Comparison of ENCODE assay signal across 35 cellular contexts in genomic region chr11:103883856-103884255, GRCh38.
"Had no signal": no experiment of that assay in that cellular context is flagged by ENCODE, and none has a peak within 500 bp of the region (broad histone marks: within the 10 kb centered on the region; RNA-seq: fewer than 3 reads in every experiment).

No MANE protein-coding gene starts in this region.

- H3K36me3 ChIP-seq: adrenal gland, ascending aorta, brain microvascular endothelial cell had no signal

- FAIRE-seq: bronchial epithelial cell, colon, frontal cortex had no signal

- H3K27me3 Mint-ChIP-seq: activated CD4-positive, alpha-beta memory T cell treated with anti-CD3 and anti-CD28 coated beads for 36 hours; activated CD4-positive, alpha-beta T cell treated with anti-CD3 and anti-CD28 coated beads for 36 hours; activated CD4-positive, alpha-beta T cell treated with anti-CD3 and anti-CD28 coated beads, Interleukin-2, amount 10 ng/mL, durations not matched to agents 24 days and 14 days; activated CD8-positive, alpha-beta memory T cell treated with anti-CD3 and anti-CD28 coated beads, Interleukin-2, amount 10 ng/mL, durations not matched to agents 7 days and 5 days; activated naive CD4-positive, alpha-beta T cell treated with anti-CD3 and anti-CD28 coated beads, Interleukin-2, amount 50 U/mL, for 24 hours; activated naive CD8-positive, alpha-beta T cell treated with anti-CD3 and anti-CD28 coated beads for 36 hours; activated naive CD8-positive, alpha-beta T cell treated with anti-CD3 and anti-CD28 coated beads, Interleukin-2, amount 50 U/mL, for 24 hours; T-helper 17 cell had no signal

- H3K4me1 Mint-ChIP-seq: activated CD4-positive, alpha-beta T cell treated with anti-CD3 and anti-CD28 coated beads for 36 hours; activated CD4-positive, alpha-beta T cell treated with anti-CD3 and anti-CD28 coated beads, Interleukin-2, amount 10 ng/mL, durations not matched to agents 24 days and 14 days; activated CD8-positive, alpha-beta memory T cell treated with anti-CD3 and anti-CD28 coated beads, Interleukin-2, amount 10 ng/mL, durations not matched to agents 7 days and 5 days; activated naive CD4-positive, alpha-beta T cell treated with anti-CD3 and anti-CD28 coated beads, Interleukin-2, amount 50 U/mL, for 24 hours; activated naive CD8-positive, alpha-beta T cell treated with anti-CD3 and anti-CD28 coated beads for 36 hours; activated naive CD8-positive, alpha-beta T cell treated with anti-CD3 and anti-CD28 coated beads, Interleukin-2, amount 50 U/mL, for 24 hours; endodermal cell; T-helper 17 cell had no signal

- DNase-seq: activated CD4-positive, alpha-beta memory T cell treated with anti-CD3 and anti-CD28 coated beads for 36 hours; activated CD4-positive, alpha-beta T cell treated with anti-CD3 and anti-CD28 coated beads for 36 hours; activated CD4-positive, alpha-beta T cell treated with anti-CD3 and anti-CD28 coated beads, Interleukin-2, amount 10 ng/mL, durations not matched to agents 24 days and 14 days; activated CD4-positive, CD25-positive, alpha-beta regulatory T cell; activated CD4-positive, CD25-positive, alpha-beta regulatory T cell treated with anti-CD3 and anti-CD28 coated beads, Interleukin-2, amount 50 U/mL, for 72 hours; activated CD8-positive, alpha-beta memory T cell treated with anti-CD3 and anti-CD28 coated beads, Interleukin-2, amount 10 ng/mL, durations not matched to agents 7 days and 5 days; activated CD8-positive, alpha-beta memory T cell treated with anti-CD3 and anti-CD28 coated beads, Interleukin-2, amount 50 U/mL, for 4 hours; activated CD8-positive, alpha-beta T cell treated with anti-CD3 and anti-CD28 coated beads, Interleukin-2, amount 10 ng/mL, durations not matched to agents 7 days and 5 days; activated effector memory CD4-positive, alpha-beta T cell treated with anti-CD3 and anti-CD28 coated beads, Interleukin-2, amount 50 U/mL, for 16 hours; activated naive CD4-positive, alpha-beta T cell treated with anti-CD3 and anti-CD28 coated beads for 36 hours; activated naive CD8-positive, alpha-beta T cell treated with anti-CD3 and anti-CD28 coated beads for 36 hours; activated naive CD8-positive, alpha-beta T cell treated with anti-CD3 and anti-CD28 coated beads, Interleukin-2, amount 50 U/mL, for 24 hours; activated T-cell treated with anti-CD3 and anti-CD28 coated beads, Interleukin-2, amount 50 U/mL, for 1 hour; activated T-cell treated with anti-CD3 and anti-CD28 coated beads, Interleukin-2, amount 50 U/mL, for 48 hours; adrenal gland; amygdala; brain microvascular endothelial cell; caudate nucleus; cortex of kidney; dermis blood vessel endothelial cell; effector memory CD4-positive, alpha-beta T cell; endodermal cell; foreskin fibroblast; head of caudate nucleus; T-helper 1 cell; T-helper 17 cell; T1000 had no signal

- H3K4me3 Mint-ChIP-seq: activated CD4-positive, alpha-beta memory T cell treated with anti-CD3 and anti-CD28 coated beads for 36 hours; activated CD4-positive, alpha-beta T cell treated with anti-CD3 and anti-CD28 coated beads for 36 hours; activated CD4-positive, alpha-beta T cell treated with anti-CD3 and anti-CD28 coated beads, Interleukin-2, amount 10 ng/mL, durations not matched to agents 24 days and 14 days; activated CD8-positive, alpha-beta memory T cell treated with anti-CD3 and anti-CD28 coated beads, Interleukin-2, amount 10 ng/mL, durations not matched to agents 7 days and 5 days; activated CD8-positive, alpha-beta T cell treated with anti-CD3 and anti-CD28 coated beads, Interleukin-2, amount 10 ng/mL, durations not matched to agents 7 days and 5 days; activated naive CD4-positive, alpha-beta T cell treated with anti-CD3 and anti-CD28 coated beads for 36 hours; activated naive CD4-positive, alpha-beta T cell treated with anti-CD3 and anti-CD28 coated beads, Interleukin-2, amount 50 U/mL, for 24 hours; activated naive CD8-positive, alpha-beta T cell treated with anti-CD3 and anti-CD28 coated beads for 36 hours; activated naive CD8-positive, alpha-beta T cell treated with anti-CD3 and anti-CD28 coated beads, Interleukin-2, amount 50 U/mL, for 24 hours; activated T-helper 1 cell treated with anti-CD3 and anti-CD28 coated beads, Interleukin-12 subunit alpha, Interleukin-12 subunit beta, Interleukin-2, Interleukin-4 antibody, amounts not matched to agents 30 ng/mL and 10 ng/mL and 1 ng/mL, durations not matched to agents 14 hours and 24 hours and 36 hours; endodermal cell; T-helper 17 cell; T-helper 2 cell treated with Interferon-gamma antibody and Interleukin-4, amounts not matched to agents 5 μg/mL and 100 μg/mL, for 36 hours had no signal

- H3K27ac Mint-ChIP-seq: activated CD4-positive, alpha-beta memory T cell treated with anti-CD3 and anti-CD28 coated beads for 36 hours; activated CD4-positive, alpha-beta T cell treated with anti-CD3 and anti-CD28 coated beads for 36 hours; activated CD4-positive, alpha-beta T cell treated with anti-CD3 and anti-CD28 coated beads, Interleukin-2, amount 10 ng/mL, durations not matched to agents 24 days and 14 days; activated CD8-positive, alpha-beta memory T cell treated with anti-CD3 and anti-CD28 coated beads, Interleukin-2, amount 10 ng/mL, durations not matched to agents 7 days and 5 days; activated CD8-positive, alpha-beta T cell treated with anti-CD3 and anti-CD28 coated beads, Interleukin-2, amount 10 ng/mL, durations not matched to agents 7 days and 5 days; activated naive CD4-positive, alpha-beta T cell treated with anti-CD3 and anti-CD28 coated beads for 36 hours; activated naive CD4-positive, alpha-beta T cell treated with anti-CD3 and anti-CD28 coated beads, Interleukin-2, amount 50 U/mL, for 24 hours; activated naive CD8-positive, alpha-beta T cell treated with anti-CD3 and anti-CD28 coated beads for 36 hours; activated naive CD8-positive, alpha-beta T cell treated with anti-CD3 and anti-CD28 coated beads, Interleukin-2, amount 50 U/mL, for 24 hours; activated T-helper 1 cell treated with anti-CD3 and anti-CD28 coated beads, Interleukin-12 subunit alpha, Interleukin-12 subunit beta, Interleukin-2, Interleukin-4 antibody, amounts not matched to agents 30 ng/mL and 10 ng/mL and 1 ng/mL, durations not matched to agents 14 hours and 24 hours and 36 hours; activated T-helper 2 cell treated with anti-CD3 and anti-CD28 coated beads, Interferon-gamma antibody, Interleukin-2, Interleukin-4, amounts not matched to agents 10 μg/mL and 5 μg/mL and 100 μg/mL, durations not matched to agents 14 hours and 24 hours and 36 hours; endodermal cell; T-helper 17 cell; T-helper 2 cell treated with Interferon-gamma antibody and Interleukin-4, amounts not matched to agents 5 μg/mL and 100 μg/mL, for 36 hours had no signal

- H3K9me3 Mint-ChIP-seq: activated CD4-positive, alpha-beta memory T cell treated with anti-CD3 and anti-CD28 coated beads for 36 hours; activated CD4-positive, alpha-beta T cell treated with anti-CD3 and anti-CD28 coated beads, Interleukin-2, amount 10 ng/mL, durations not matched to agents 24 days and 14 days; activated naive CD8-positive, alpha-beta T cell treated with anti-CD3 and anti-CD28 coated beads for 36 hours; activated naive CD8-positive, alpha-beta T cell treated with anti-CD3 and anti-CD28 coated beads, Interleukin-2, amount 50 U/mL, for 24 hours; activated T-helper 1 cell treated with anti-CD3 and anti-CD28 coated beads, Interleukin-12 subunit alpha, Interleukin-12 subunit beta, Interleukin-2, Interleukin-4 antibody, amounts not matched to agents 30 ng/mL and 10 ng/mL and 1 ng/mL, durations not matched to agents 14 hours and 24 hours and 36 hours; activated T-helper 2 cell treated with anti-CD3 and anti-CD28 coated beads, Interferon-gamma antibody, Interleukin-2, Interleukin-4, amounts not matched to agents 10 μg/mL and 5 μg/mL and 100 μg/mL, durations not matched to agents 14 hours and 24 hours and 36 hours; endodermal cell; T-helper 2 cell treated with Interferon-gamma antibody and Interleukin-4, amounts not matched to agents 5 μg/mL and 100 μg/mL, for 36 hours had no signal

- H3K27ac ChIP-seq: adrenal gland, ascending aorta, brain microvascular endothelial cell had no signal

- H3K4me3 ChIP-seq: adrenal gland, ascending aorta had no signal

- H3K27me3 ChIP-seq: adrenal gland, ascending aorta, brain microvascular endothelial cell had no signal

- H3K4me1 ChIP-seq: adrenal gland had no signal

- H3K9me3 ChIP-seq: adrenal gland, ascending aorta had no signal

- H3K36me3 Mint-ChIP-seq: activated CD4-positive, alpha-beta memory T cell treated with anti-CD3 and anti-CD28 coated beads for 36 hours; activated CD8-positive, alpha-beta memory T cell treated with anti-CD3 and anti-CD28 coated beads, Interleukin-2, amount 10 ng/mL, durations not matched to agents 7 days and 5 days; activated naive CD4-positive, alpha-beta T cell treated with anti-CD3 and anti-CD28 coated beads, Interleukin-2, amount 50 U/mL, for 24 hours; activated naive CD8-positive, alpha-beta T cell treated with anti-CD3 and anti-CD28 coated beads for 36 hours had no signal
